12 cellular contexts compared by ENCODE assay signal in genomic region chr18:48889115-48889941, GRCh38.
A peak's percentile ranks its signal among the peaks of the same experiment; 100 is the strongest.
DNase-seq lines count a peak whose midpoint lies in the region; ATAC-seq and TF ChIP-seq lines count a peak whose summit lies in the region.
"Had no signal": no experiment of that assay in that cellular context is flagged by ENCODE, and none has a peak within 500 bp of the region (broad histone marks: within the 10 kb centered on the region; RNA-seq: fewer than 3 reads in every experiment).

No MANE protein-coding gene starts in this region.

- intact Hi-C loops in cardiac septum (cut with DNase I) = no loop called here
- intact Hi-C loops in uterus (cut with DNase I; ENCODE audit: low total_unique reads) = no loop called here
- intact Hi-C loops in activated CD4-positive, alpha-beta T cell treated with anti-CD3 and anti-CD28 coated beads for 36 hours (cut with DNase I, micrococcal nuclease) = no loop called here

- no peak overlapping the region for H3K27ac Mint-ChIP-seq in activated naive CD4-positive, alpha-beta T cell treated with anti-CD3 and anti-CD28 coated beads, Interleukin-2, amount 50 U/mL, for 72 hours
- no peak overlapping the region for H3K27ac Mint-ChIP-seq in neural crest cell (ENCODE audit: unreplicated experiment)
- H3K27ac Mint-ChIP-seq in activated CD4-positive, alpha-beta T cell treated with anti-CD3 and anti-CD28 coated beads for 36 hours = no peak overlapping the region

- POLR2A ChIA-PET in activated CD4-positive, alpha-beta T cell treated with anti-CD3 and anti-CD28 coated beads for 36 hours (lab: Charles Lee) = no interaction called here

- H3K36me3 ChIP-seq in uterus = no peaks in the 10 kb centered on the region
- H3K36me3 ChIP-seq: Peyer's patch had no signal

- CTCF ChIA-PET in activated CD4-positive, alpha-beta T cell treated with anti-CD3 and anti-CD28 coated beads for 36 hours (lab: Charles Lee) = interaction anchor here (0.6 kb wide), 1 partner anchor 244 kb away, joined by 3 read pairs; no protein-coding TSS in a partner anchor

- no peak overlapping the region for H3K4me3 ChIP-seq in uterus
- H3K4me3 ChIP-seq: Peyer's patch had no signal

- H3K36me3 Mint-ChIP-seq in activated naive CD4-positive, alpha-beta T cell treated with anti-CD3 and anti-CD28 coated beads, Interleukin-2, amount 50 U/mL, for 72 hours = no peaks in the 10 kb centered on the region
- no peaks in the 10 kb centered on the region for H3K36me3 Mint-ChIP-seq in neural crest cell (ENCODE audit: low read depth)
- no peaks in the 10 kb centered on the region for H3K36me3 Mint-ChIP-seq in activated CD4-positive, alpha-beta T cell treated with anti-CD3 and anti-CD28 coated beads for 36 hours (ENCODE audit: low read depth)
- H3K36me3 Mint-ChIP-seq: activated naive CD4-positive, alpha-beta T cell treated with anti-CD3 and anti-CD28 coated beads, Interleukin-2, amount 10 ng/mL, durations not matched to agents 7 days and 5 days had no signal

- H3K4me1 Mint-ChIP-seq in neural crest cell = peaks cover 39% of the 10 kb centered on the region
- no peaks in the 10 kb centered on the region for H3K4me1 Mint-ChIP-seq in activated CD4-positive, alpha-beta T cell treated with anti-CD3 and anti-CD28 coated beads for 36 hours
- H3K4me1 Mint-ChIP-seq: activated naive CD4-positive, alpha-beta T cell treated with anti-CD3 and anti-CD28 coated beads, Interleukin-2, amount 10 ng/mL, durations not matched to agents 7 days and 5 days had no signal

- H3K27ac ChIP-seq in uterus = peak overlapping the region in 1 of 2 donors; percentile 9
- H3K27ac ChIP-seq: parathyroid adenoma, Peyer's patch had no signal

- no peaks in the 10 kb centered on the region for H3K9me3 Mint-ChIP-seq in activated naive CD4-positive, alpha-beta T cell treated with anti-CD3 and anti-CD28 coated beads, Interleukin-2, amount 50 U/mL, for 72 hours
- H3K9me3 Mint-ChIP-seq in neural crest cell = no peaks in the 10 kb centered on the region
- no peaks in the 10 kb centered on the region for H3K9me3 Mint-ChIP-seq in activated CD4-positive, alpha-beta T cell treated with anti-CD3 and anti-CD28 coated beads for 36 hours (ENCODE audit: low read depth)
- H3K9me3 Mint-ChIP-seq: activated naive CD4-positive, alpha-beta T cell treated with anti-CD3 and anti-CD28 coated beads, Interleukin-2, amount 10 ng/mL, durations not matched to agents 7 days and 5 days had no signal

- no peak for ATAC-seq in activated naive CD4-positive, alpha-beta T cell treated with anti-CD3 and anti-CD28 coated beads, Interleukin-2, amount 50 U/mL, for 72 hours
- no peak for ATAC-seq in GM18861 (IDR thresholded peaks at IDR 0.05; ENCODE audit: unreplicated experiment)
- ATAC-seq in activated CD4-positive, alpha-beta T cell treated with anti-CD3 and anti-CD28 coated beads for 36 hours = no peak

- DNase-seq in activated naive CD4-positive, alpha-beta T cell treated with anti-CD3 and anti-CD28 coated beads, Interleukin-2, amount 50 U/mL, for 16 hours = peak; percentile 3
- DNase-seq in activated naive CD4-positive, alpha-beta T cell treated with anti-CD3 and anti-CD28 coated beads, Interleukin-2, amount 50 U/mL, for 72 hours (ENCODE audit: low spot score in 2 of 2) = no peak
- DNase-seq in cardiac septum (ENCODE audit: low spot score) = peak; percentile 81
- DNase-seq in neural crest cell (ENCODE audit: low read depth, low spot score) = peak; percentile 39
- DNase-seq in uterus = peak; percentile 60 to 71
- no peak for DNase-seq in NCI-H2081 treated with DMSO at 0.1 percent for 48 hours (lab: John Stamatoyannopoulos, UW)
- DNase-seq in activated CD4-positive, alpha-beta T cell treated with anti-CD3 and anti-CD28 coated beads for 36 hours = no peak
- DNase-seq: activated CD4-positive, CD25-positive, alpha-beta regulatory T cell; activated naive CD4-positive, alpha-beta T cell treated with anti-CD3 and anti-CD28 coated beads, Interleukin-2, amount 10 ng/mL, durations not matched to agents 7 days and 5 days had no signal

- no peak for TF ChIP-seq POLR2A in uterus (IDR thresholded peaks at IDR 0.05)

- no peaks in the 10 kb centered on the region for H3K27me3 Mint-ChIP-seq in neural crest cell (ENCODE audit: low read depth)
- no peaks in the 10 kb centered on the region for H3K27me3 Mint-ChIP-seq in activated CD4-positive, alpha-beta T cell treated with anti-CD3 and anti-CD28 coated beads for 36 hours

- no peaks in the 10 kb centered on the region for H3K9me3 ChIP-seq in uterus
- H3K9me3 ChIP-seq: Peyer's patch had no signal

- no peak for TF ChIP-seq CTCF in neural crest cell (conservative IDR thresholded peaks at IDR 0.05)
- TF ChIP-seq CTCF in uterus (IDR thresholded peaks at IDR 0.05) = no peak

- H3K4me3 Mint-ChIP-seq in neural crest cell = no peak overlapping the region
- H3K4me3 Mint-ChIP-seq in activated CD4-positive, alpha-beta T cell treated with anti-CD3 and anti-CD28 coated beads for 36 hours = no peak overlapping the region
- H3K4me3 Mint-ChIP-seq: activated naive CD4-positive, alpha-beta T cell treated with anti-CD3 and anti-CD28 coated beads, Interleukin-2, amount 10 ng/mL, durations not matched to agents 7 days and 5 days had no signal

- peaks cover 4 to 10% of the 10 kb centered on the region in 2 donors for H3K4me1 ChIP-seq in uterus
- H3K4me1 ChIP-seq: parathyroid adenoma had no signal

- no peaks in the 10 kb centered on the region for H3K27me3 ChIP-seq in uterus
- H3K27me3 ChIP-seq: Peyer's patch had no signal

Comparison
In these comparisons a context has a peak if more than half of its experiments do, and no peak if none do; other contexts are left out.
1. DNase-seq: peak in activated naive CD4-positive, alpha-beta T cell treated with anti-CD3 and anti-CD28 coated beads, Interleukin-2, amount 50 U/mL, for 16 hours (single experiment), cardiac septum (single experiment), neural crest cell (single experiment) and uterus (2 of 2); none in activated naive CD4-positive, alpha-beta T cell treated with anti-CD3 and anti-CD28 coated beads, Interleukin-2, amount 50 U/mL, for 72 hours (0 of 2), NCI-H2081 treated with DMSO at 0.1 percent for 48 hours (single experiment) and activated CD4-positive, alpha-beta T cell treated with anti-CD3 and anti-CD28 coated beads for 36 hours (single experiment).